ENCODE assay signal across 19 cellular contexts in genomic region chr16:67466581-67466980, GRCh38. TPM values are rescaled to one million over a fixed set of nuclear protein-coding genes. Genes with fewer than 3 reads are reported as not detected.
DNase-seq lines count a peak whose midpoint lies in the region; ATAC-seq and TF ChIP-seq lines count a peak whose summit lies in the region.
"Had no signal": no experiment of that assay in that cellular context is flagged by ENCODE, and none has a peak within 500 bp of the region (broad histone marks: within the 10 kb centered on the region; RNA-seq: fewer than 3 reads in every experiment).

No MANE protein-coding gene starts in this region.

- H3K9me3 ChIP-seq in BLaER1 treated with 17β-estradiol and CSF1 and Interleukin-3, amounts not matched to agents 10 nM and 100 nM (replicated peaks in 1 of 11), result no peaks in the 10 kb centered on the region
- H3K9me3 ChIP-seq in endodermal cell (ENCODE audit: control insufficient read depth, low read length), result no peaks in the 10 kb centered on the region
- H3K9me3 ChIP-seq: Caco-2 had no signal

- H3K4me1 ChIP-seq in BLaER1 treated with 17β-estradiol and CSF1 and Interleukin-3, amounts not matched to agents 10 nM and 100 nM, result peaks cover 47 to 100% (median 86%) of the 10 kb centered on the region in 10 experiments
- no peaks in the 10 kb centered on the region for H3K4me1 ChIP-seq in endodermal cell (ENCODE audit: control insufficient read depth, insufficient read depth, low read length)
- H3K4me1 ChIP-seq: Caco-2 had no signal

- H3K4me2 ChIP-seq in BLaER1 treated with 17β-estradiol and CSF1 and Interleukin-3, amounts not matched to agents 10 nM and 100 nM, result peak overlapping the region; percentile 53 to 95 (median 78)

- peaks cover 99 to 100% (median 100%) of the 10 kb centered on the region in 11 experiments for H4K20me1 ChIP-seq in BLaER1 treated with 17β-estradiol and CSF1 and Interleukin-3, amounts not matched to agents 10 nM and 100 nM

- H3K4me3 Mint-ChIP-seq in IgD-negative memory B cell (no peak overlapping the region), endodermal cell (no peak overlapping the region), progenitor cell of endocrine pancreas (ENCODE audit: low read depth) (no peak overlapping the region)
- H3K4me3 Mint-ChIP-seq in activated T-cell treated with anti-CD3 and anti-CD28 coated beads, Interleukin-2, amount 50 U/mL, for 24 hours, result no peak overlapping the region
- H3K4me3 Mint-ChIP-seq: CD8-positive, alpha-beta memory T cell had no signal

- WGBS in endodermal cell (ENCODE audit: insufficient coverage in 1 of 2, insufficient read length in 1 of 2), 2 experiments, result 82 to 88% methylated on average over 5 to 6 of the region's 6 CpGs

- H3K9ac ChIP-seq in BLaER1 treated with 17β-estradiol and CSF1 and Interleukin-3, amounts not matched to agents 10 nM and 100 nM, result peak overlapping the region in 9 of 11 experiments; percentile 17 to 57 (median 46); a peak in 10 of 22 replicates
- H3K9ac ChIP-seq in endodermal cell (ENCODE audit: extremely low read depth, low read length, poor library complexity, severe bottlenecking), result no peak overlapping the region
- H3K9ac ChIP-seq: GM23248 had no signal

- no peaks in the 10 kb centered on the region for H3K36me3 Mint-ChIP-seq in IgD-negative memory B cell
- H3K36me3 Mint-ChIP-seq in endodermal cell (ENCODE audit: low read depth), result no peaks in the 10 kb centered on the region
- no peaks in the 10 kb centered on the region for H3K36me3 Mint-ChIP-seq in progenitor cell of endocrine pancreas (ENCODE audit: insufficient read depth)
- H3K36me3 Mint-ChIP-seq in activated T-cell treated with anti-CD3 and anti-CD28 coated beads, Interleukin-2, amount 50 U/mL, for 24 hours (ENCODE audit: low read depth), result peaks cover 2% of the 10 kb centered on the region

- H3K27me3 ChIP-seq in BLaER1 treated with 17β-estradiol and CSF1 and Interleukin-3, amounts not matched to agents 10 nM and 100 nM, result no peaks in the 10 kb centered on the region
- H3K27me3 ChIP-seq in endodermal cell (ENCODE audit: control insufficient read depth, insufficient read depth, low read length, poor library complexity, severe bottlenecking), result no peaks in the 10 kb centered on the region

- DNase-seq in endodermal cell (no peak), progenitor cell of endocrine pancreas (ENCODE audit: low spot score, unreplicated experiment) (no peak)
- DNase-seq in activated CD4-positive, alpha-beta T cell treated with anti-CD3 and anti-CD28 coated beads, Interleukin-2, amount 50 U/mL, for 48 hours, result no peak
- DNase-seq in activated T-cell treated with anti-CD3 and anti-CD28 coated beads, Interleukin-2, amount 50 U/mL, for 24 hours, result no peak
- DNase-seq: ACHN; Caco-2; CD8-positive, alpha-beta memory T cell; DMS53; GF-D8; GM23248; H7; IMR-90 had no signal

- peaks cover 0 to 95% (median 55%) of the 10 kb centered on the region in 11 experiments; a peak in 19 of 22 replicates for H3K36me3 ChIP-seq in BLaER1 treated with 17β-estradiol and CSF1 and Interleukin-3, amounts not matched to agents 10 nM and 100 nM
- peaks cover 11% of the 10 kb centered on the region for H3K36me3 ChIP-seq in endodermal cell (ENCODE audit: control insufficient read depth, insufficient read depth, low read length)

- peak overlapping the region in 3 of 11 experiments; percentile 6 to 31 (median 7); a peak in 3 of 22 replicates for H3K27ac ChIP-seq in BLaER1 treated with 17β-estradiol and CSF1 and Interleukin-3, amounts not matched to agents 10 nM and 100 nM
- no peak overlapping the region for H3K27ac ChIP-seq in endodermal cell (ENCODE audit: low read depth, low read length)
- H3K27ac ChIP-seq: C4-2B, GM23248 had no signal

- TF ChIP-seq CTCF in endodermal cell (conservative IDR thresholded peaks at IDR 0.05) (no peak), progenitor cell of endocrine pancreas (IDR thresholded peaks at IDR 0.05; ENCODE audit: unreplicated experiment) (no peak)

- H3K9me3 Mint-ChIP-seq in IgD-negative memory B cell (no peaks in the 10 kb centered on the region), endodermal cell (no peaks in the 10 kb centered on the region), progenitor cell of endocrine pancreas (ENCODE audit: low read depth) (no peaks in the 10 kb centered on the region)
- no peaks in the 10 kb centered on the region for H3K9me3 Mint-ChIP-seq in activated T-cell treated with anti-CD3 and anti-CD28 coated beads, Interleukin-2, amount 50 U/mL, for 24 hours
- H3K9me3 Mint-ChIP-seq: CD8-positive, alpha-beta memory T cell had no signal

- H3K27ac Mint-ChIP-seq in IgD-negative memory B cell (peak overlapping the region in 2 of 3 donors; percentile 67 to 81), endodermal cell (peak overlapping the region; percentile 68), progenitor cell of endocrine pancreas (peak overlapping the region; percentile 81)
- H3K27ac Mint-ChIP-seq in activated T-cell treated with anti-CD3 and anti-CD28 coated beads, Interleukin-2, amount 50 U/mL, for 24 hours, result no peak overlapping the region

- ATAC-seq in GM18517 (IDR thresholded peaks at IDR 0.05; ENCODE audit: unreplicated experiment) (no peak), GM21526 (IDR thresholded peaks at IDR 0.05; ENCODE audit: low FRiP score, unreplicated experiment) (no peak)

- H3K27me3 Mint-ChIP-seq in IgD-negative memory B cell (no peaks in the 10 kb centered on the region), endodermal cell (ENCODE audit: insufficient read depth) (no peaks in the 10 kb centered on the region), progenitor cell of endocrine pancreas (no peaks in the 10 kb centered on the region)
- H3K27me3 Mint-ChIP-seq in activated T-cell treated with anti-CD3 and anti-CD28 coated beads, Interleukin-2, amount 50 U/mL, for 24 hours, result no peaks in the 10 kb centered on the region
- H3K27me3 Mint-ChIP-seq: CD8-positive, alpha-beta memory T cell had no signal

- H3K4me1 Mint-ChIP-seq in IgD-negative memory B cell (peaks cover 31 to 36% (median 32%) of the 10 kb centered on the region in 3 donors), endodermal cell (no peaks in the 10 kb centered on the region), progenitor cell of endocrine pancreas (ENCODE audit: low read depth) (peaks cover 3% of the 10 kb centered on the region)
- H3K4me1 Mint-ChIP-seq in activated T-cell treated with anti-CD3 and anti-CD28 coated beads, Interleukin-2, amount 50 U/mL, for 24 hours (ENCODE audit: low read depth), result peaks cover 24% of the 10 kb centered on the region

- H3K4me3 ChIP-seq in BLaER1 treated with 17β-estradiol and CSF1 and Interleukin-3, amounts not matched to agents 10 nM and 100 nM, result no peak overlapping the region
- no peak overlapping the region for H3K4me3 ChIP-seq in endodermal cell (ENCODE audit: low read length)
- H3K4me3 ChIP-seq: GM23248 had no signal

RNA-seq across cellular contexts. Expression of gene ATP6V0D1, which starts 14.4 kb away (rescaled TPM):
- 160 TPM for polyA plus RNA-seq in IgD-negative memory B cell
- 10 to 100 TPM; 56.0 to 58.3 TPM for total RNA-seq in endodermal cell
- 55.7 TPM for polyA plus RNA-seq in endodermal cell (2013, experiment 1 of 2)
- polyA plus RNA-seq in endodermal cell (2013, experiment 2 of 2), result 51.4 TPM
- 65.3 and 67.5 TPM in 2 replicates for total RNA-seq in progenitor cell of endocrine pancreas

RNA-seq across cellular contexts. Expression of gene AGRP, which starts 16.8 kb away (rescaled TPM):
- not detected for polyA plus RNA-seq in IgD-negative memory B cell
- total RNA-seq in endodermal cell (not detected), progenitor cell of endocrine pancreas (not detected in 2 replicates)
- not detected for polyA plus RNA-seq in endodermal cell (2013, experiment 1 of 2)
- polyA plus RNA-seq in endodermal cell (2013, experiment 2 of 2), result not detected
- total RNA-seq: A172; Caco-2; CD8-positive, alpha-beta memory T cell; GM23248; HT-29; IMR-90 had no signal
- polyA plus RNA-seq: CD8-positive, alpha-beta memory T cell; GM23248; IMR-90 had no signal

RNA-seq across cellular contexts. Expression of gene HSD11B2, which starts 35.7 kb away (rescaled TPM):
- not detected for polyA plus RNA-seq in IgD-negative memory B cell
- total RNA-seq in endodermal cell, result 10 to 100 TPM; 10.4 to 14.7 TPM
- 11.9 TPM for polyA plus RNA-seq in endodermal cell (2013, experiment 1 of 2)
- polyA plus RNA-seq in endodermal cell (2013, experiment 2 of 2), result 8.4 TPM
- 38.7 and 44.5 TPM in 2 replicates for total RNA-seq in progenitor cell of endocrine pancreas
- total RNA-seq: A172, GM23248, IMR-90 had no signal
- polyA plus RNA-seq: CD8-positive, alpha-beta memory T cell had no signal

RNA-seq across cellular contexts. Expression of gene ZDHHC1, which starts 50.3 kb away (rescaled TPM):
- polyA plus RNA-seq in IgD-negative memory B cell, result 0.33 TPM
- 10 to 100 TPM in 1 of 2 donors, 1 to 10 TPM in 1; 8.4 to 10.6 TPM for total RNA-seq in endodermal cell
- polyA plus RNA-seq in endodermal cell (2013, experiment 1 of 2), result 7.8 TPM
- 6.0 TPM for polyA plus RNA-seq in endodermal cell (2013, experiment 2 of 2)
- 16.5 and 17.0 TPM in 2 replicates for total RNA-seq in progenitor cell of endocrine pancreas
